In the genomic region with DNA sequence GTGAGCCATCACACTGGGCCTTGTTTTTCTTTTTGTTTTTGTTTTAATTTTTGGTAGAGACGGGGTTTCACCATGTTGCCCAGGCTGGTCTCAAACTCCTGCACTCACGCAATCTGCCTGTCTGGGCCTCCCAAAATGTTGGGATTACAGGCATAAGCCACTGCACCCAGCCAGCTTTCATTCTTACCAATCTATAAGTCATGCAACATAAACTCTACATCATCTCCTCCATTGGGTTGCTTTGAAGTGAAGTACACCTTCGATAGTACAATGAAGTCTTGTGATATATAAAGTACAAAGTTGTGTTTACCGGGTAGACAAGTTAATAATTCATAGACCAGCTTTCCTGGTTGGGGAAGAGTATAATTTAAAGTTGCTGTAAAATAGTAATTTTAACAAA, we compare ENCODE assay signal across 1 cellular context.
TF ChIP-seq lines count a peak whose summit lies in the region.

No MANE protein-coding gene starts in this region.

TF ChIP-seq in HepG2, 621 proteins besides CTCF, POLR2A, EP300 and RAD21 (continued from another document):
- TF ChIP-seq ARID5B (CRISPR knock-in tag; IDR thresholded peaks at IDR 0.05) (0 out of 2 replicates have a peak, but pooled peaks have one; percentile 21), ZNF552 (CRISPR knock-in tag; IDR thresholded peaks at IDR 0.05; ENCODE audit: borderline replicate concordance) (no peak), RCOR2 (CRISPR knock-in tag; IDR thresholded peaks at IDR 0.05) (0 out of 2 replicates have a peak, but pooled peaks have one; percentile 17), HNF1A (IDR thresholded peaks at IDR 0.05; ENCODE audit: low read depth) (peak; percentile 83), HNF1A (CRISPR knock-in tag; IDR thresholded peaks at IDR 0.05; ENCODE audit: borderline replicate concordance) (peak; percentile 86; the same call in 1 of the 2 replicates), SOX13 (IDR thresholded peaks at IDR 0.05) (no peak), SOX13 (CRISPR knock-in tag; conservative IDR thresholded peaks at IDR 0.05 in 1 of 2, IDR thresholded peaks at IDR 0.05 in 1 of 2) (peak in 1 of 2 experiments; percentile 67; a peak in 2 of 4 replicates), ZMYM2 (CRISPR knock-in tag; IDR thresholded peaks at IDR 0.05) (peak; percentile 70), CAMTA2 (CRISPR knock-in tag; IDR thresholded peaks at IDR 0.05; ENCODE audit: borderline replicate concordance) (no peak), KDM6A (CRISPR knock-in tag; IDR thresholded peaks at IDR 0.05; ENCODE audit: low read depth) (peak; percentile 72; the same call in 1 of the 2 replicates), HMG20A (CRISPR knock-in tag; IDR thresholded peaks at IDR 0.05; ENCODE audit: borderline replicate concordance) (peak; percentile 28; the same call in 1 of the 2 replicates), ZBTB38 (CRISPR knock-in tag; IDR thresholded peaks at IDR 0.05) (no peak), HNRNPUL1 (IDR thresholded peaks at IDR 0.05; ENCODE audit: low read depth, low read length) (peak; percentile 68; the same call in 1 of the 2 replicates), BHLHE40 (IDR thresholded peaks at IDR 0.05; ENCODE audit: low read length) (peak; percentile 17; the same call in 1 of the 2 replicates), POGZ (CRISPR knock-in tag; IDR thresholded peaks at IDR 0.05) (0 out of 2 replicates have a peak, but pooled peaks have one; percentile 27)
- TF ChIP-seq, protein P1, sequence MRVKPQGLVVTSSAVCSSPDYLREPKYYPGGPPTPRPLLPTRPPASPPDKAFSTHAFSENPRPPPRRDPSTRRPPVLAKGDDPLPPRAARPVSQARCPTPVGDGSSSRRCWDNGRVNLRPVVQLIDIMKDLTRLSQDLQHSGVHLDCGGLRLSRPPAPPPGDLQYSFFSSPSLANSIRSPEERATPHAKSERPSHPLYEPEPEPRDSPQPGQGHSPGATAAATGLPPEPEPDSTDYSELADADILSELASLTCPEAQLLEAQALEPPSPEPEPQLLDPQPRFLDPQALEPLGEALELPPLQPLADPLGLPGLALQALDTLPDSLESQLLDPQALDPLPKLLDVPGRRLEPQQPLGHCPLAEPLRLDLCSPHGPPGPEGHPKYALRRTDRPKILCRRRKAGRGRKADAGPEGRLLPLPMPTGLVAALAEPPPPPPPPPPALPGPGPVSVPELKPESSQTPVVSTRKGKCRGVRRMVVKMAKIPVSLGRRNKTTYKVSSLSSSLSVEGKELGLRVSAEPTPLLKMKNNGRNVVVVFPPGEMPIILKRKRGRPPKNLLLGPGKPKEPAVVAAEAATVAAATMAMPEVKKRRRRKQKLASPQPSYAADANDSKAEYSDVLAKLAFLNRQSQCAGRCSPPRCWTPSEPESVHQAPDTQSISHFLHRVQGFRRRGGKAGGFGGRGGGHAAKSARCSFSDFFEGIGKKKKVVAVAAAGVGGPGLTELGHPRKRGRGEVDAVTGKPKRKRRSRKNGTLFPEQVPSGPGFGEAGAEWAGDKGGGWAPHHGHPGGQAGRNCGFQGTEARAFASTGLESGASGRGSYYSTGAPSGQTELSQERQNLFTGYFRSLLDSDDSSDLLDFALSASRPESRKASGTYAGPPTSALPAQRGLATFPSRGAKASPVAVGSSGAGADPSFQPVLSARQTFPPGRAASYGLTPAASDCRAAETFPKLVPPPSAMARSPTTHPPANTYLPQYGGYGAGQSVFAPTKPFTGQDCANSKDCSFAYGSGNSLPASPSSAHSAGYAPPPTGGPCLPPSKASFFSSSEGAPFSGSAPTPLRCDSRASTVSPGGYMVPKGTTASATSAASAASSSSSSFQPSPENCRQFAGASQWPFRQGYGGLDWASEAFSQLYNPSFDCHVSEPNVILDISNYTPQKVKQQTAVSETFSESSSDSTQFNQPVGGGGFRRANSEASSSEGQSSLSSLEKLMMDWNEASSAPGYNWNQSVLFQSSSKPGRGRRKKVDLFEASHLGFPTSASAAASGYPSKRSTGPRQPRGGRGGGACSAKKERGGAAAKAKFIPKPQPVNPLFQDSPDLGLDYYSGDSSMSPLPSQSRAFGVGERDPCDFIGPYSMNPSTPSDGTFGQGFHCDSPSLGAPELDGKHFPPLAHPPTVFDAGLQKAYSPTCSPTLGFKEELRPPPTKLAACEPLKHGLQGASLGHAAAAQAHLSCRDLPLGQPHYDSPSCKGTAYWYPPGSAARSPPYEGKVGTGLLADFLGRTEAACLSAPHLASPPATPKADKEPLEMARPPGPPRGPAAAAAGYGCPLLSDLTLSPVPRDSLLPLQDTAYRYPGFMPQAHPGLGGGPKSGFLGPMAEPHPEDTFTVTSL (CRISPR knock-in tag; IDR thresholded peaks at IDR 0.05; ENCODE audit: borderline replicate concordance), result peak; percentile 46; the same call in 1 of the 2 replicates
